In the genomic region with DNA sequence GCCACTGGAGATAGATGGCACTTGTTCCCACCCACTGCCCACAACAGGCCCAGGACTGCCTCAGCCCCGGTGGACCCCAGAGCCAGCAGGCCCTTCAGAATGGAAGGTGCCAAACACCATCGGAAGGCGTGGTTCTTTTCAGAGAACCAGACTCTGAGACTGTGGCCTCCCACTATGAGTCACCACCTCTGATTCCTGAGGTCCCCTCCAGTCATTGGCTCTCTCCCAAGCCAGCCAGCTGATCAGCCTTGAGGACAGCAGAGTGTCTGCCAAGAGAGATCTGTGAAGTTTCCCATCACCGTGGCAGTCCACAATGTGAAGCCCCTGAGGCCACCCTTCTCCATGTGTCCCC, we compare ENCODE assay signal across 8 cellular contexts.
DNase-seq lines count a peak whose midpoint lies in the region; TF ChIP-seq lines count a peak whose summit lies in the region.

No MANE protein-coding gene starts in this region.

- TF ChIP-seq RAD21 in Ishikawa (IDR thresholded peaks at IDR 0.05; ENCODE audit: low read depth) = no peak

- no peak overlapping the region for H3K4me3 ChIP-seq in foreskin fibroblast (ENCODE audit: low read depth in 1 of 2, low read length in 2 of 2)

- no peak for TF ChIP-seq CTCF in foreskin fibroblast (IDR thresholded peaks at IDR 0.05; ENCODE audit: low read depth, low read length)

- no peak for TF ChIP-seq EP300 in Ishikawa (IDR thresholded peaks at IDR 0.05; ENCODE audit: borderline replicate concordance)

- DNase-seq in NCI-H82 (lab: John Stamatoyannopoulos, UW) (peak; percentile 35), NCI-H82 treated with DMSO at 0.1 percent for 48 hours (lab: John Stamatoyannopoulos, UW; ENCODE audit: unreplicated experiment) (no peak), GOT3 (lab: John Stamatoyannopoulos, UW) (peak; percentile 28), foreskin fibroblast (peak; percentile 89 to 96), pons (ENCODE audit: low spot score) (peak; percentile 80), NCI-H1105 (lab: John Stamatoyannopoulos, UW) (no peak)
- peak; percentile 74 for DNase-seq in activated CD4-positive, alpha-beta T cell treated with anti-CD3 and anti-CD28 coated beads for 48 hours

TF ChIP-seq in Ishikawa, 13 proteins besides CTCF, POLR2A, EP300 and RAD21:
- no peak for TF ChIP-seq TAF1 (IDR thresholded peaks at IDR 0.05; ENCODE audit: low read depth)
- TF ChIP-seq CEBPB (IDR thresholded peaks at IDR 0.05) = no peak
- TF ChIP-seq ZBTB7A (IDR thresholded peaks at IDR 0.05; ENCODE audit: low read depth) = 0 out of 2 replicates have a peak, but pooled peaks have one; percentile 40
- no peak for TF ChIP-seq FOXM1 (IDR thresholded peaks at IDR 0.05; ENCODE audit: borderline replicate concordance, low read depth)
- TF ChIP-seq MAX (IDR thresholded peaks at IDR 0.05) = no peak; the same call in 1 of the 2 replicates
- TF ChIP-seq TCF12 (IDR thresholded peaks at IDR 0.05; ENCODE audit: low read depth) = peak; percentile 66
- TF ChIP-seq, protein P1, sequence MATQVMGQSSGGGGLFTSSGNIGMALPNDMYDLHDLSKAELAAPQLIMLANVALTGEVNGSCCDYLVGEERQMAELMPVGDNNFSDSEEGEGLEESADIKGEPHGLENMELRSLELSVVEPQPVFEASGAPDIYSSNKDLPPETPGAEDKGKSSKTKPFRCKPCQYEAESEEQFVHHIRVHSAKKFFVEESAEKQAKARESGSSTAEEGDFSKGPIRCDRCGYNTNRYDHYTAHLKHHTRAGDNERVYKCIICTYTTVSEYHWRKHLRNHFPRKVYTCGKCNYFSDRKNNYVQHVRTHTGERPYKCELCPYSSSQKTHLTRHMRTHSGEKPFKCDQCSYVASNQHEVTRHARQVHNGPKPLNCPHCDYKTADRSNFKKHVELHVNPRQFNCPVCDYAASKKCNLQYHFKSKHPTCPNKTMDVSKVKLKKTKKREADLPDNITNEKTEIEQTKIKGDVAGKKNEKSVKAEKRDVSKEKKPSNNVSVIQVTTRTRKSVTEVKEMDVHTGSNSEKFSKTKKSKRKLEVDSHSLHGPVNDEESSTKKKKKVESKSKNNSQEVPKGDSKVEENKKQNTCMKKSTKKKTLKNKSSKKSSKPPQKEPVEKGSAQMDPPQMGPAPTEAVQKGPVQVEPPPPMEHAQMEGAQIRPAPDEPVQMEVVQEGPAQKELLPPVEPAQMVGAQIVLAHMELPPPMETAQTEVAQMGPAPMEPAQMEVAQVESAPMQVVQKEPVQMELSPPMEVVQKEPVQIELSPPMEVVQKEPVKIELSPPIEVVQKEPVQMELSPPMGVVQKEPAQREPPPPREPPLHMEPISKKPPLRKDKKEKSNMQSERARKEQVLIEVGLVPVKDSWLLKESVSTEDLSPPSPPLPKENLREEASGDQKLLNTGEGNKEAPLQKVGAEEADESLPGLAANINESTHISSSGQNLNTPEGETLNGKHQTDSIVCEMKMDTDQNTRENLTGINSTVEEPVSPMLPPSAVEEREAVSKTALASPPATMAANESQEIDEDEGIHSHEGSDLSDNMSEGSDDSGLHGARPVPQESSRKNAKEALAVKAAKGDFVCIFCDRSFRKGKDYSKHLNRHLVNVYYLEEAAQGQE (IDR thresholded peaks at IDR 0.05; ENCODE audit: low read depth) = no peak
- no peak for TF ChIP-seq YY1 (IDR thresholded peaks at IDR 0.05; ENCODE audit: low read depth)
- TF ChIP-seq NFIC (IDR thresholded peaks at IDR 0.05) = peak; percentile 94
- 0 out of 2 replicates have a peak, but pooled peaks have one; percentile 6 for TF ChIP-seq TEAD4 (IDR thresholded peaks at IDR 0.05)
TF ChIP-seq in Ishikawa: peak in this region for 4.

Comparison
In these comparisons a context has a peak if more than half of its experiments do, and no peak if none do; other contexts are left out.
1. DNase-seq: peak in NCI-H82 (single experiment), GOT3 (single experiment), activated CD4-positive, alpha-beta T cell treated with anti-CD3 and anti-CD28 coated beads for 48 hours (single experiment), foreskin fibroblast (2 of 2) and pons (single experiment); none in NCI-H82 treated with DMSO at 0.1 percent for 48 hours (single experiment) and NCI-H1105 (single experiment).